Comparison of ENCODE assay signal across 8 cellular contexts in genomic region chr7:129829677-129830631, GRCh38.
DNase-seq lines count a peak whose midpoint lies in the region; ATAC-seq, FAIRE-seq and TF ChIP-seq lines count a peak whose summit lies in the region.

No MANE protein-coding gene starts in this region.

- no TSS peak for BruUV-seq in endothelial cell of umbilical vein (replicated peaks; lab: Mats Ljungman, UMichigan)

- no peaks in the 10 kb centered on the region; the same call in 1 of the 2 replicates for H3K27me3 ChIP-seq in BLaER1
- no peaks in the 10 kb centered on the region for H3K27me3 ChIP-seq in endothelial cell of umbilical vein (ENCODE audit: control insufficient read depth in 2 of 2, insufficient read depth in 2 of 2, low read length in 2 of 2)

- POLR2A ChIA-PET in endothelial cell of umbilical vein (lab: Charles Lee), result no interaction called here

- no peaks in the 10 kb centered on the region for H3K27me3 Mint-ChIP-seq in activated CD8-positive, alpha-beta memory T cell treated with anti-CD3 and anti-CD28 coated beads, Interleukin-2, amount 10 ng/mL, durations not matched to agents 7 days and 5 days

- H3K36me3 Mint-ChIP-seq in activated CD8-positive, alpha-beta memory T cell treated with anti-CD3 and anti-CD28 coated beads, Interleukin-2, amount 10 ng/mL, durations not matched to agents 7 days and 5 days, result no peaks in the 10 kb centered on the region

- dilution Hi-C loops in endothelial cell of umbilical vein (cut with MboI; ENCODE audit: extremely low pct_ligation_motif_present, low sequenced_read_pairs), result no loop called here

- H3K79me2 ChIP-seq in endothelial cell of umbilical vein (ENCODE audit: control insufficient read depth, insufficient read depth, low read length), result no peaks in the 10 kb centered on the region

- intact Hi-C loops in endothelial cell of umbilical vein (cut with micrococcal nuclease), result loop anchor here (1.0 to 5.0 kb wide), 3 partner anchors 122 to 463 kb away; partner anchors contain the start of gene UBE2H

- peak; percentile 42 for ATAC-seq in HG03354 (IDR thresholded peaks at IDR 0.05; ENCODE audit: poor library complexity, severe bottlenecking, unreplicated experiment)
- ATAC-seq in activated CD8-positive, alpha-beta memory T cell treated with anti-CD3 and anti-CD28 coated beads, Interleukin-2, amount 10 ng/mL, durations not matched to agents 7 days and 5 days, result peak; percentile 14
- ATAC-seq in GM21423 (IDR thresholded peaks at IDR 0.05; ENCODE audit: unreplicated experiment), result no peak

- peak overlapping the region; percentile 28 for H3K4me2 ChIP-seq in BLaER1
- H3K4me2 ChIP-seq in endothelial cell of umbilical vein (ENCODE audit: insufficient read depth, low read length), result peak overlapping the region; percentile 27

- no peak overlapping the region for H3K4me3 ChIP-seq in BLaER1
- H3K4me3 ChIP-seq in endothelial cell of umbilical vein (replicated peaks in 1 of 3; ENCODE audit: insufficient read depth in 1 of 3, low read depth in 1 of 3, low read length in 3 of 3), result no peak overlapping the region
- no peak overlapping the region for H3K4me3 ChIP-seq in mesodermal cell (ENCODE audit: extremely low read depth, insufficient read depth, low read length, poor library complexity, severe bottlenecking)

- CTCF ChIA-PET in activated CD8-positive, alpha-beta memory T cell treated with anti-CD3 and anti-CD28 coated beads, Interleukin-2, amount 10 ng/mL, durations not matched to agents 7 days and 5 days (lab: Charles Lee), result interaction anchor here (0.7 to 9.3 kb wide), 34 partner anchors 8 to 611 kb away, joined by 3 to 115 read pairs (median 3); partner anchors contain the start of gene STRIP2
- CTCF ChIA-PET in endothelial cell of umbilical vein (lab: Charles Lee), result interaction anchor here (0.6 to 8.9 kb wide), 19 partner anchors 11 to 487 kb away, joined by 3 to 130 read pairs (median 5); partner anchors contain the start of gene NRF1

- DNase-seq in NCI-H774 (lab: John Stamatoyannopoulos, UW), result peak; percentile 9
- DNase-seq in activated CD8-positive, alpha-beta memory T cell treated with anti-CD3 and anti-CD28 coated beads, Interleukin-2, amount 10 ng/mL, durations not matched to agents 7 days and 5 days, result peak; percentile 74
- DNase-seq in endothelial cell of umbilical vein (ENCODE audit: low read depth, low spot score), result peak; percentile 79
- peak; percentile 26 to 31 for DNase-seq in stimulated activated CD8-positive, alpha-beta memory T cell treated with anti-CD3 and anti-CD28 coated beads, Interleukin-4, amount 100 ng/mL, for 1 hour (ENCODE audit: low read depth in 2 of 2, low spot score in 1 of 2)

- H3K4me1 Mint-ChIP-seq in activated CD8-positive, alpha-beta memory T cell treated with anti-CD3 and anti-CD28 coated beads, Interleukin-2, amount 10 ng/mL, durations not matched to agents 7 days and 5 days, result peaks cover 17% of the 10 kb centered on the region

- WGBS in mesodermal cell (ENCODE audit: insufficient coverage in 2 of 2), 2 experiments, result 15 to 28% methylated on average over 9 to 21 of the region's 22 CpGs

- peak; percentile 97 for FAIRE-seq in endothelial cell of umbilical vein (lab: Jason Lieb, UNC)

- H4K20me1 ChIP-seq in BLaER1 (peaks cover 60% of the 10 kb centered on the region), endothelial cell of umbilical vein (replicated peaks; ENCODE audit: control insufficient read depth, extremely low read depth, insufficient read depth, low read length) (no peaks in the 10 kb centered on the region)

- H3K36me3 ChIP-seq in BLaER1 (peaks cover 28% of the 10 kb centered on the region), endothelial cell of umbilical vein (ENCODE audit: control insufficient read depth in 2 of 2, extremely low read depth in 1 of 2, insufficient read depth in 2 of 2, low read length in 2 of 2) (peaks cover 2 to 23% of the 10 kb centered on the region in 2 experiments), mesodermal cell (ENCODE audit: control insufficient read depth, insufficient read depth, low read length) (peaks cover 37% of the 10 kb centered on the region)

- H3K9me3 ChIP-seq in BLaER1, result no peaks in the 10 kb centered on the region
- no peaks in the 10 kb centered on the region for H3K9me3 ChIP-seq in endothelial cell of umbilical vein (replicated peaks; ENCODE audit: control insufficient read depth, insufficient read depth, low read length)
- no peaks in the 10 kb centered on the region for H3K9me3 ChIP-seq in mesodermal cell (ENCODE audit: control insufficient read depth, low read length)

- no peaks in the 10 kb centered on the region for H3K9me1 ChIP-seq in endothelial cell of umbilical vein (replicated peaks; ENCODE audit: control insufficient read depth, extremely low read depth, insufficient read depth, low read length)

- H3K9ac ChIP-seq in BLaER1 (no peak overlapping the region), endothelial cell of umbilical vein (replicated peaks; ENCODE audit: extremely low read depth, insufficient read depth, low read length) (peak overlapping the region; percentile 14)

- H3K4me1 ChIP-seq in BLaER1 (peaks cover 6% of the 10 kb centered on the region), endothelial cell of umbilical vein (ENCODE audit: control insufficient read depth, extremely low read depth, insufficient read depth, low read length) (peaks cover 6% of the 10 kb centered on the region), mesodermal cell (ENCODE audit: control insufficient read depth, insufficient read depth, low read length, poor library complexity, severe bottlenecking) (peaks cover 31% of the 10 kb centered on the region)

- H3K27ac Mint-ChIP-seq in activated CD8-positive, alpha-beta memory T cell treated with anti-CD3 and anti-CD28 coated beads, Interleukin-2, amount 10 ng/mL, durations not matched to agents 7 days and 5 days, result peak overlapping the region; percentile 14

- H2AFZ ChIP-seq in endothelial cell of umbilical vein (ENCODE audit: low read depth, low read length), result no peak overlapping the region

- no peak overlapping the region for H3K4me3 Mint-ChIP-seq in activated CD8-positive, alpha-beta memory T cell treated with anti-CD3 and anti-CD28 coated beads, Interleukin-2, amount 10 ng/mL, durations not matched to agents 7 days and 5 days

- peak; percentile 79 to 82 for TF ChIP-seq CTCF in endothelial cell of umbilical vein (IDR thresholded peaks at IDR 0.05; ENCODE audit: extremely low read depth in 1 of 2, insufficient read depth in 1 of 2, low read depth in 1 of 2, low read length in 2 of 2)

- H3K9me3 Mint-ChIP-seq in activated CD8-positive, alpha-beta memory T cell treated with anti-CD3 and anti-CD28 coated beads, Interleukin-2, amount 10 ng/mL, durations not matched to agents 7 days and 5 days (ENCODE audit: low read depth), result no peaks in the 10 kb centered on the region

- no peak for TF ChIP-seq POLR2A in endothelial cell of umbilical vein (IDR thresholded peaks at IDR 0.05; ENCODE audit: low read depth, low read length)

- H3K27ac ChIP-seq in BLaER1 (no peak overlapping the region), endothelial cell of umbilical vein (ENCODE audit: insufficient read depth, low read depth, low read length) (peak overlapping the region; percentile 2), mesodermal cell (ENCODE audit: low read depth, low read length, severe bottlenecking) (peak overlapping the region; percentile 93)

TF ChIP-seq in endothelial cell of umbilical vein, 7 proteins besides CTCF, POLR2A, EP300 and RAD21:
- TF ChIP-seq POLR2AphosphoS5 (IDR thresholded peaks at IDR 0.05; ENCODE audit: insufficient read depth, low read depth, low read length) (peak; percentile 15), FOS (IDR thresholded peaks at IDR 0.05; ENCODE audit: borderline replicate concordance, insufficient read depth, low read length) (no peak)
TF ChIP-seq in endothelial cell of umbilical vein: peak in this region for 1.

Comparison
In these comparisons a context has a peak if more than half of its experiments do, and no peak if none do; other contexts are left out.
1. DNase-seq: peak in every context shown above with its lines; median percentile 79 in endothelial cell of umbilical vein; 74 in activated CD8-positive, alpha-beta memory T cell treated with anti-CD3 and anti-CD28 coated beads, Interleukin-2, amount 10 ng/mL, durations not matched to agents 7 days and 5 days; 28 in stimulated activated CD8-positive, alpha-beta memory T cell treated with anti-CD3 and anti-CD28 coated beads, Interleukin-4, amount 100 ng/mL, for 1 hour; 9 in NCI-H774.